1 cellular context compared by ENCODE assay signal in the genomic region with DNA sequence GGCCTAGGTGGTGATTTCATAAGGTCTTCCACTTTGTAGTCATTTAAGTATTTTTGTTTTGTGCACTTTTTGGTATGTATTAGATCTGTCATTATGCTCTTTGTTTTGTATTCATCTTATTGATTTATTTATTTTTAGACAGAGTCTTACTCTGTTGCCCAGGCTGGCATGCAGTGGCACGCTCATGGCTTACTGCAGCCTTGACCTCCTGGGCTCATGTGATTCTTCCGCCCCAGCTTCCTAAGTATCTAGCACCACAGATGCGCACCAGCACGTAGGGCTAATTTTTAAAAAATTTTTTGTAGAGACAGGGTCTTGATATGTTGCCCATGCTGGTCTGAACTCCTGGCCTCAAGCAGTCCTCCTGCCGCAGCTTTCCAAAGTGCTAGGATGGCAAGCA.
TF ChIP-seq lines count a peak whose summit lies in the region.

No MANE protein-coding gene starts in this region.

TF ChIP-seq in HepG2, 621 proteins besides CTCF, POLR2A, EP300 and RAD21:
- TF ChIP-seq JUN (CRISPR knock-in tag; IDR thresholded peaks at IDR 0.05) (no peak), RXRB (CRISPR knock-in tag; IDR thresholded peaks at IDR 0.05; ENCODE audit: borderline replicate concordance) (no peak), TEAD3 (CRISPR knock-in tag; optimal IDR thresholded peaks at IDR 0.05; ENCODE audit: borderline replicate concordance) (no peak)
- TF ChIP-seq, protein P1, sequence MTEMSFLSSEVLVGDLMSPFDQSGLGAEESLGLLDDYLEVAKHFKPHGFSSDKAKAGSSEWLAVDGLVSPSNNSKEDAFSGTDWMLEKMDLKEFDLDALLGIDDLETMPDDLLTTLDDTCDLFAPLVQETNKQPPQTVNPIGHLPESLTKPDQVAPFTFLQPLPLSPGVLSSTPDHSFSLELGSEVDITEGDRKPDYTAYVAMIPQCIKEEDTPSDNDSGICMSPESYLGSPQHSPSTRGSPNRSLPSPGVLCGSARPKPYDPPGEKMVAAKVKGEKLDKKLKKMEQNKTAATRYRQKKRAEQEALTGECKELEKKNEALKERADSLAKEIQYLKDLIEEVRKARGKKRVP (CRISPR knock-in tag; IDR thresholded peaks at IDR 0.05): no peak
